ENCODE assay signal across 27 cellular contexts in genomic region chr2:60409207-60409871, GRCh38.
"Had no signal": no experiment of that assay in that cellular context is flagged by ENCODE, and none has a peak within 500 bp of the region (broad histone marks: within the 10 kb centered on the region; RNA-seq: fewer than 3 reads in every experiment).

No MANE protein-coding gene starts in this region.

- H3K79me2 ChIP-seq: hepatocyte had no signal

- H3K4me1 ChIP-seq: testis, transverse colon had no signal

- FAIRE-seq: astrocyte, colon, kidney, urothelium cell line had no signal

- DNase-seq: activated CD4-positive, alpha-beta memory T cell treated with anti-CD3 and anti-CD28 coated beads, Interleukin-2, amount 10 ng/mL, durations not matched to agents 7 days and 5 days; activated CD4-positive, alpha-beta T cell treated with anti-CD3 and anti-CD28 coated beads, Interleukin-2, amount 10 ng/mL, durations not matched to agents 24 days and 14 days; activated CD8-positive, alpha-beta memory T cell treated with anti-CD3 and anti-CD28 coated beads, Interleukin-2, amount 50 U/mL, for 48 hours; activated gamma-delta T cell; activated naive CD4-positive, alpha-beta T cell treated with anti-CD3 and anti-CD28 coated beads, Interleukin-2, amount 50 U/mL, for 16 hours; activated T-cell treated with anti-CD3 and anti-CD28 coated beads, Interleukin-2, amount 50 U/mL, for 24 hours; amniotic stem cell; brain microvascular endothelial cell; dermis blood vessel endothelial cell; effector CD4-positive, alpha-beta T cell; gastrocnemius medialis; kidney; left colon; mesenchymal stem cell; posterior cingulate gyrus; right cardiac atrium; spleen; stimulated activated naive CD4-positive, alpha-beta T cell treated with Interleukin-2 at 50 U/mL for 16 hours; T-helper 1 cell; testis; transverse colon had no signal

- H3K4me3 ChIP-seq: gastrocnemius medialis, hepatocyte, spleen, testis, transverse colon had no signal

- H3K27ac ChIP-seq: brain microvascular endothelial cell, epithelial cell of prostate, gastrocnemius medialis, hepatocyte, spleen, testis, transverse colon, VCaP had no signal

- H3K36me3 ChIP-seq: brain microvascular endothelial cell, gastrocnemius medialis, spleen, transverse colon had no signal

- H3K4me2 ChIP-seq: hepatocyte had no signal

- H3K27me3 ChIP-seq: brain microvascular endothelial cell, gastrocnemius medialis, hepatocyte, testis, transverse colon had no signal

- H3K9me3 ChIP-seq: gastrocnemius medialis, spleen, testis, transverse colon had no signal

- H2AFZ ChIP-seq: hepatocyte had no signal
